ENCODE assay signal across 8 cellular contexts in genomic region chrX:4358577-4358976, GRCh38.
"Had no signal": no experiment of that assay in that cellular context is flagged by ENCODE, and none has a peak within 500 bp of the region (broad histone marks: within the 10 kb centered on the region; RNA-seq: fewer than 3 reads in every experiment).

No MANE protein-coding gene starts in this region.

- H3K27ac Mint-ChIP-seq: H9 had no signal

- FAIRE-seq: H54 had no signal

- DNase-seq: GM23248, GOT3, H9, HCEC 1CT, KBM-7 had no signal

- H3K27ac ChIP-seq: GM23248, HL-60, KMS-11 had no signal

- H3K9ac ChIP-seq: GM23248, KMS-11 had no signal

- H3K4me3 Mint-ChIP-seq: H9 had no signal

- H3K4me2 ChIP-seq: KMS-11 had no signal

- H3K4me3 ChIP-seq: GM23248 had no signal

- H3K9me3 Mint-ChIP-seq: H9 had no signal

- H2AFZ ChIP-seq: GM23248 had no signal
